Comparison of ENCODE assay signal across 8 cellular contexts in the genomic region with DNA sequence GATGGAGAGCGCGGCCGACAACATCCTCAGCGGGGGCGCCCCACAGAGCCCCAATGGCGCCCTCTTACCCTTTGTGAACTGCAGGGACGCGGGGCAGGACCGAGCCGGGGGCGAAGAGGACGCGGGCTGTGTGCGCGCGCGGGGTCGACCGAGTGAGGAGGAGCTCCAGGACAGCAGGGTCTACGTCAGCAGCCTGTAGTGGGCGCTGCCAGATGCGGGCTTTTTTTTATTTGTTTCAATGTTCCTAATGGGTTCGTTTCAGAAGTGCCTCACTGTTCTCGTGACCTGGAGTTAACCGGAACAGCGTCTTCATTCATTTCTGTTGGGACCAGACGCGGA.
DNase-seq lines count a peak whose midpoint lies in the region; ATAC-seq, FAIRE-seq and TF ChIP-seq lines count a peak whose summit lies in the region.

No MANE protein-coding gene starts in this region.

- peak overlapping the region; percentile 79 for H3K4me2 ChIP-seq in SU-DHL-6 (ENCODE audit: low read depth, low read length, poor library complexity, severe bottlenecking)
- peak overlapping the region; percentile 62 for H3K4me2 ChIP-seq in GM12878 (ENCODE audit: control insufficient read depth, insufficient read depth)
- H3K4me2 ChIP-seq in PC-3 (ENCODE audit: low read length) = no peak overlapping the region

- in situ Hi-C loops in GM12878 (cut with MboI) = no loop called here

- H3K27me3 ChIP-seq in SU-DHL-6 (ENCODE audit: low read length) (no peaks in the 10 kb centered on the region), GM12878 (replicated peaks in 1 of 2; ENCODE audit: control insufficient read depth in 2 of 2, insufficient read depth in 2 of 2, low read length in 1 of 2) (peaks cover 3 to 5% of the 10 kb centered on the region in 2 experiments; a peak in 3 of 4 replicates), mononuclear cell (ENCODE audit: insufficient read depth, low read length) (no peaks in the 10 kb centered on the region), PC-3 (ENCODE audit: low read length) (peaks cover 78% of the 10 kb centered on the region)

- 1% methylated on average over 27 of the region's 28 CpGs for WGBS in GM12878 (ENCODE audit: insufficient coverage, insufficient replicate concordance, low lambda C conversion rate, missing lambda C conversion rate)

- H3K9me2 ChIP-seq in SU-DHL-6 (replicated peaks; ENCODE audit: insufficient read depth, low read length) = no peaks in the 10 kb centered on the region
- H3K9me2 ChIP-seq in PC-3 (replicated peaks; ENCODE audit: low read length) = no peaks in the 10 kb centered on the region

- H3F3A ChIP-seq in SU-DHL-6 (ENCODE audit: insufficient read depth) (no peaks in the 10 kb centered on the region), PC-3 (ENCODE audit: low read length, unreplicated experiment) (no peaks in the 10 kb centered on the region)

- RAD21 ChIA-PET in GM12878 (lab: Charles Lee; ENCODE audit: unreplicated experiment) = no interaction called here

- H3K9me3 ChIP-seq in SU-DHL-6 (ENCODE audit: insufficient read depth, low read length) (no peaks in the 10 kb centered on the region), GM12878 (replicated peaks; ENCODE audit: control insufficient read depth, insufficient read depth, low read length) (no peaks in the 10 kb centered on the region), mononuclear cell (ENCODE audit: low read depth, low read length) (no peaks in the 10 kb centered on the region), PC-3 (ENCODE audit: low read length) (no peaks in the 10 kb centered on the region)

- no peak for TF ChIP-seq EP300 in GM12878 (IDR thresholded peaks at IDR 0.05; ENCODE audit: borderline replicate concordance in 1 of 2, control insufficient read depth in 1 of 2, low read depth in 2 of 2, low read length in 2 of 2)

- H3K79me2 ChIP-seq in SU-DHL-6 (ENCODE audit: insufficient read depth, low read length) (no peaks in the 10 kb centered on the region), GM12878 (ENCODE audit: control insufficient read depth, insufficient read depth, low read length) (no peaks in the 10 kb centered on the region), PC-3 (ENCODE audit: low read length) (no peaks in the 10 kb centered on the region)

- H3K9ac ChIP-seq in SU-DHL-6 (ENCODE audit: low read length) (peak overlapping the region; percentile 51), GM12878 (ENCODE audit: control insufficient read depth, insufficient read depth, low read length) (no peak overlapping the region; the same call in 1 of the 2 replicates), PC-3 (ENCODE audit: low read length) (no peak overlapping the region)

- POLR2A ChIA-PET in GM12878 (lab: Charles Lee) = no interaction called here
- POLR2A ChIA-PET in PC-3 (lab: Charles Lee; ENCODE audit: unreplicated experiment) = no interaction called here

- BruUV-seq in GM12878 (replicated peaks; lab: Mats Ljungman, UMichigan) (no TSS peak), PC-3 (replicated peaks; lab: Mats Ljungman, UMichigan) (no TSS peak)

- H4K20me1 ChIP-seq in SU-DHL-6 (ENCODE audit: low read depth, low read length) (no peaks in the 10 kb centered on the region), GM12878 (ENCODE audit: control insufficient read depth, insufficient read depth) (no peaks in the 10 kb centered on the region), PC-3 (ENCODE audit: low read length) (no peaks in the 10 kb centered on the region)

- TF ChIP-seq CTCF in SU-DHL-6 (IDR thresholded peaks at IDR 0.05; ENCODE audit: insufficient read depth, low read length, poor library complexity, severe bottlenecking) (no peak), GM12878 (IDR thresholded peaks at IDR 0.05 in 2 of 3, conservative IDR thresholded peaks at IDR 0.05 in 1 of 3; ENCODE audit: control insufficient read depth in 2 of 3, extremely low read depth in 1 of 3, insufficient read depth in 1 of 3, low read depth in 3 of 3, low read length in 3 of 3) (0 out of 6 replicates have a peak, but pooled peaks of 2 of the 3 experiments have one; percentile 6), PC-3 (conservative IDR thresholded peaks at IDR 0.05; ENCODE audit: low read depth, low read length) (no peak)

- H3K4me3 ChIP-seq in SU-DHL-6 (ENCODE audit: insufficient read depth, low read length, poor library complexity, severe bottlenecking) (peak overlapping the region; percentile 42), GM12878 (peak overlapping the region; percentile 67), mononuclear cell (ENCODE audit: low read length) (peak overlapping the region; percentile 58), PC-3 (ENCODE audit: low read length) (no peak overlapping the region)

- ATAC-seq in HG02852 (IDR thresholded peaks at IDR 0.05; ENCODE audit: unreplicated experiment) (peak; percentile 37), GM12878 (peak; percentile 61), PC-3 (no peak)
- peak; percentile 67 for ATAC-seq in stimulated activated naive CD8-positive, alpha-beta T cell treated with anti-CD3 and anti-CD28 coated beads, Interleukin-15, Interleukin-2, amounts not matched to agents 100 U/mL and 50 U/mL, for 24 hours

- SMC1A ChIA-PET in GM12878 (lab: Charles Lee; ENCODE audit: uncharacterized antibody, unreplicated experiment) = no interaction called here

- no peak for TF ChIP-seq POLR2A in GM12878 (IDR thresholded peaks at IDR 0.05; ENCODE audit: low read depth, low read length)

- FAIRE-seq in GM12878 (lab: Jason Lieb, UNC) = no peak

- CTCF ChIA-PET in GM12878 (lab: Yijun Ruan, JAX) = no interaction called here
- CTCF ChIA-PET in PC-3 (lab: Charles Lee) = no interaction called here

- no peak for TF ChIP-seq RAD21 in GM12878 (IDR thresholded peaks at IDR 0.05; ENCODE audit: insufficient read depth, low read depth, low read length)

- H2AFZ ChIP-seq in SU-DHL-6 (ENCODE audit: low read depth, low read length, severe bottlenecking) (peak overlapping the region; percentile 44), GM12878 (ENCODE audit: control insufficient read depth, low read depth, low read length) (peak overlapping the region; percentile 78; the same call in 1 of the 2 replicates), PC-3 (ENCODE audit: low read length) (no peak overlapping the region)

- H3K36me3 ChIP-seq in SU-DHL-6 (ENCODE audit: low read length) = no peaks in the 10 kb centered on the region
- no peaks in the 10 kb centered on the region for H3K36me3 ChIP-seq in GM12878 (ENCODE audit: control insufficient read depth in 2 of 2, insufficient read depth in 2 of 2, low read length in 1 of 2)
- no peaks in the 10 kb centered on the region for H3K36me3 ChIP-seq in PC-3 (ENCODE audit: low read depth, low read length)

- peak; percentile 26 for DNase-seq in DMS153 (lab: John Stamatoyannopoulos, UW)
- no peak for DNase-seq in GM12878 (ENCODE audit: low read depth, low spot score)
- peak; percentile 73 for DNase-seq in stimulated activated naive CD8-positive, alpha-beta T cell treated with anti-CD3 and anti-CD28 coated beads, Interleukin-15, Interleukin-2, amounts not matched to agents 100 U/mL and 50 U/mL, for 24 hours
- no peak for DNase-seq in head of caudate nucleus
- DNase-seq in PC-3 = no peak

- intact Hi-C loops in GM12878 (cut with micrococcal nuclease; ENCODE audit: unreplicated experiment) = no loop called here
- intact Hi-C loops in head of caudate nucleus (cut with DNase I) = no loop called here
- intact Hi-C loops in PC-3 (cut with micrococcal nuclease) = no loop called here

- H3K4me1 ChIP-seq in GM12878 (ENCODE audit: control insufficient read depth, insufficient read depth, low read length) (peaks cover 7% of the 10 kb centered on the region), mononuclear cell (ENCODE audit: insufficient read depth, low read length) (peaks cover 33% of the 10 kb centered on the region), PC-3 (ENCODE audit: insufficient read depth, low read length) (no peaks in the 10 kb centered on the region)

- H3K27ac ChIP-seq in SU-DHL-6 (ENCODE audit: low read depth, low read length) = no peak overlapping the region
- no peak overlapping the region for H3K27ac ChIP-seq in GM12878 (ENCODE audit: control insufficient read depth, insufficient read depth)
- no peak overlapping the region for H3K27ac ChIP-seq in PC-3 (ENCODE audit: low read length)

TF ChIP-seq in GM12878, 131 proteins besides CTCF, POLR2A, EP300 and RAD21 (continues in another document):
- TF ChIP-seq CEBPZ (IDR thresholded peaks at IDR 0.05; ENCODE audit: low read depth, low read length) (no peak), PAX8 (IDR thresholded peaks at IDR 0.05) (no peak), ZNF384 (IDR thresholded peaks at IDR 0.05; ENCODE audit: borderline replicate concordance, low read depth, low read length) (no peak), ATF3 (IDR thresholded peaks at IDR 0.05; ENCODE audit: borderline replicate concordance, extremely low read depth, low read depth, low read length) (no peak)

Comparison
In these comparisons a context has a peak if more than half of its experiments do, and no peak if none do; other contexts are left out.
1. DNase-seq: peak in DMS153 (single experiment) and stimulated activated naive CD8-positive, alpha-beta T cell treated with anti-CD3 and anti-CD28 coated beads, Interleukin-15, Interleukin-2, amounts not matched to agents 100 U/mL and 50 U/mL, for 24 hours (single experiment); none in GM12878 (single experiment), head of caudate nucleus (0 of 42) and PC-3 (single experiment).
2. CTCF ChIP-seq: peak in GM12878 (2 of 3); none in SU-DHL-6 (single experiment) and PC-3 (single experiment).